Comparison of ENCODE assay signal across 14 cellular contexts in genomic region chr17:69451416-69452394, GRCh38. TPM values are rescaled to one million over a fixed set of nuclear protein-coding genes. Genes with fewer than 3 reads are reported as not detected.
DNase-seq lines count a peak whose midpoint lies in the region; ATAC-seq and TF ChIP-seq lines count a peak whose summit lies in the region.
"Had no signal": no experiment of that assay in that cellular context is flagged by ENCODE, and none has a peak within 500 bp of the region (broad histone marks: within the 10 kb centered on the region; RNA-seq: fewer than 3 reads in every experiment).

No MANE protein-coding gene starts in this region.

- H3K9me3 ChIP-seq in BLaER1, result peaks cover 3% of the 10 kb centered on the region
- no peaks in the 10 kb centered on the region for H3K9me3 ChIP-seq in transverse colon
- H3K9me3 ChIP-seq: left ventricle myocardium inferior had no signal

- H4K20me1 ChIP-seq in BLaER1, result no peaks in the 10 kb centered on the region

- H3K36me3 ChIP-seq in BLaER1 (0 out of 2 replicates have a peak, but pooled peaks cover 1% of the 10 kb centered on the region), transverse colon (no peaks in the 10 kb centered on the region)
- H3K36me3 ChIP-seq: left ventricle myocardium inferior had no signal

- H3K27me3 ChIP-seq in BLaER1 (no peaks in the 10 kb centered on the region), transverse colon (no peaks in the 10 kb centered on the region)

- no peak for TF ChIP-seq EP300 in transverse colon (IDR thresholded peaks at IDR 0.05; ENCODE audit: low read depth)

- H3K27ac ChIP-seq in BLaER1 (peak overlapping the region; percentile 56; the same call in 1 of the 2 replicates), transverse colon (peak overlapping the region in 1 of 4 donors; percentile 18), caudate nucleus (ENCODE audit: low read depth, low read length) (no peak overlapping the region)
- H3K27ac ChIP-seq: HL-60, left ventricle myocardium inferior had no signal

- TF ChIP-seq CTCF in transverse colon (IDR thresholded peaks at IDR 0.05), result no peak

- WGBS in transverse colon (ENCODE audit: low coverage in 1 of 2), 2 donors, result 85 to 90% methylated on average over 6 to 8 of the region's 8 CpGs

- DNase-seq in SK-N-DZ (ENCODE audit: low spot score) (peak; percentile 84), anterior cingulate cortex (lab: John Stamatoyannopoulos, UW) (no peak), transverse colon (no peak), DMS 273 (lab: John Stamatoyannopoulos, UW; ENCODE audit: unreplicated experiment) (no peak), caudate nucleus (lab: John Stamatoyannopoulos, UW) (no peak)
- DNase-seq: activated CD4-positive, alpha-beta T cell treated with anti-CD3 and anti-CD28 coated beads, Interleukin-2, amount 50 U/mL, for 48 hours; left ventricle myocardium inferior; NCI-H1930; SHP77; stimulated activated CD8-positive, alpha-beta memory T cell treated with anti-CD3 and anti-CD28 coated beads, Interleukin-4, amount 100 ng/mL, for 48 hours had no signal

- TF ChIP-seq POLR2A in transverse colon (IDR thresholded peaks at IDR 0.05), result no peak

- ATAC-seq in GM19397 (IDR thresholded peaks at IDR 0.05; ENCODE audit: unreplicated experiment) (peak; percentile 78), HG02938 (IDR thresholded peaks at IDR 0.05; ENCODE audit: unreplicated experiment) (peak; percentile 58)

- peaks cover 70% of the 10 kb centered on the region for H3K4me1 ChIP-seq in BLaER1
- peaks cover 6 to 36% (median 10%) of the 10 kb centered on the region in 4 donors for H3K4me1 ChIP-seq in transverse colon

- intact Hi-C loops in transverse colon (cut with DNase I; ENCODE audit: low total_unique reads), result no loop called here

- H3K4me2 ChIP-seq in BLaER1, result peak overlapping the region; percentile 73

- H3K4me3 ChIP-seq in BLaER1 (no peak overlapping the region), transverse colon (no peak overlapping the region)
- H3K4me3 ChIP-seq: left ventricle myocardium inferior had no signal

- in situ Hi-C loops in transverse colon (cut with MboI; ENCODE audit: low pct_ligation_motif_present in 1 of 4, low pct_unique_long_range_greater_than_20kb in 1 of 4, low sequenced_read_pairs in 3 of 4), result no loop called here

- H3K9ac ChIP-seq in BLaER1, result peak overlapping the region; percentile 40; the same call in 1 of the 2 replicates

RNA-seq across cellular contexts. Expression of gene MAP2K6, which starts 37.2 kb away (rescaled TPM):
- 13.8 and 15.6 TPM in 2 replicates for polyA plus RNA-seq in SK-N-DZ (2014; cell fraction: cytosol; rRNA removed)
- polyA plus RNA-seq in SK-N-DZ (2014; cell fraction: nucleus; rRNA removed), result 7.1 and 8.0 TPM in 2 replicates
- total RNA-seq in transverse colon, result 10 to 100 TPM; 16.1 to 50.7 (median 45.8) TPM
